14 cellular contexts compared by ENCODE assay signal in genomic region chr4:47532658-47533057, GRCh38. TPM values are rescaled to one million over a fixed set of nuclear protein-coding genes. Genes with fewer than 3 reads are reported as not detected.
DNase-seq lines count a peak whose midpoint lies in the region; ATAC-seq and TF ChIP-seq lines count a peak whose summit lies in the region.
"Had no signal": no experiment of that assay in that cellular context is flagged by ENCODE, and none has a peak within 500 bp of the region (broad histone marks: within the 10 kb centered on the region; RNA-seq: fewer than 3 reads in every experiment).

No MANE protein-coding gene starts in this region.

- WGBS in gastroesophageal sphincter (ENCODE audit: low coverage in 1 of 2), 2 donors, result 93 to 100% methylated on average over 2 to 4 of the region's 4 CpGs

- H3K27me3 Mint-ChIP-seq in activated CD8-positive, alpha-beta memory T cell treated with anti-CD3 and anti-CD28 coated beads, Interleukin-2, amount 10 ng/mL, durations not matched to agents 7 days and 5 days, result no peaks in the 10 kb centered on the region
- no peaks in the 10 kb centered on the region for H3K27me3 Mint-ChIP-seq in activated T-helper 1 cell treated with anti-CD3 and anti-CD28 coated beads, Interleukin-12 subunit alpha, Interleukin-12 subunit beta, Interleukin-2, Interleukin-4 antibody, amounts not matched to agents 30 ng/mL and 10 ng/mL and 1 ng/mL, durations not matched to agents 14 hours and 24 hours and 36 hours (ENCODE audit: insufficient read depth)
- H3K27me3 Mint-ChIP-seq: activated naive CD8-positive, alpha-beta T cell; stimulated activated memory B cell treated with anti-CD40 and anti-IgM and Interleukin-4, amounts not matched to agents 10 μg/mL and 1 μg/mL and 100 μg/mL, for 72 hours had no signal

- H3K9me3 Mint-ChIP-seq in activated CD8-positive, alpha-beta memory T cell treated with anti-CD3 and anti-CD28 coated beads, Interleukin-2, amount 10 ng/mL, durations not matched to agents 7 days and 5 days (ENCODE audit: low read depth), result peaks cover 10% of the 10 kb centered on the region
- peaks cover 32% of the 10 kb centered on the region for H3K9me3 Mint-ChIP-seq in activated T-helper 1 cell treated with anti-CD3 and anti-CD28 coated beads, Interleukin-12 subunit alpha, Interleukin-12 subunit beta, Interleukin-2, Interleukin-4 antibody, amounts not matched to agents 30 ng/mL and 10 ng/mL and 1 ng/mL, durations not matched to agents 14 hours and 24 hours and 36 hours
- peaks cover 6% of the 10 kb centered on the region for H3K9me3 Mint-ChIP-seq in stimulated activated effector memory CD8-positive, alpha-beta T cell treated with anti-CD3 and anti-CD28 coated beads, Interleukin-12 subunit alpha, Interleukin-12 subunit beta, amount 100 ng/mL, for 72 hours

- no peak for TF ChIP-seq CTCF in gastroesophageal sphincter (IDR thresholded peaks at IDR 0.05)
- no peak for TF ChIP-seq CTCF in A673 (conservative IDR thresholded peaks at IDR 0.05; ENCODE audit: low read depth, low read length)

- H3K4me3 Mint-ChIP-seq in activated CD8-positive, alpha-beta memory T cell treated with anti-CD3 and anti-CD28 coated beads, Interleukin-2, amount 10 ng/mL, durations not matched to agents 7 days and 5 days, result no peak overlapping the region
- peak overlapping the region; percentile 0 for H3K4me3 Mint-ChIP-seq in activated T-helper 1 cell treated with anti-CD3 and anti-CD28 coated beads, Interleukin-12 subunit alpha, Interleukin-12 subunit beta, Interleukin-2, Interleukin-4 antibody, amounts not matched to agents 30 ng/mL and 10 ng/mL and 1 ng/mL, durations not matched to agents 14 hours and 24 hours and 36 hours
- H3K4me3 Mint-ChIP-seq in stimulated activated effector memory CD8-positive, alpha-beta T cell treated with anti-CD3 and anti-CD28 coated beads, Interleukin-12 subunit alpha, Interleukin-12 subunit beta, amount 100 ng/mL, for 72 hours, result peak overlapping the region; percentile 19
- H3K4me3 Mint-ChIP-seq: neural crest cell; stimulated activated memory B cell treated with anti-CD40 and anti-IgM and Interleukin-4, amounts not matched to agents 10 μg/mL and 1 μg/mL and 100 μg/mL, for 72 hours had no signal

- H3K27ac Mint-ChIP-seq in activated CD8-positive, alpha-beta memory T cell treated with anti-CD3 and anti-CD28 coated beads, Interleukin-2, amount 10 ng/mL, durations not matched to agents 7 days and 5 days, result peak overlapping the region; percentile 94
- H3K27ac Mint-ChIP-seq in activated T-helper 1 cell treated with anti-CD3 and anti-CD28 coated beads, Interleukin-12 subunit alpha, Interleukin-12 subunit beta, Interleukin-2, Interleukin-4 antibody, amounts not matched to agents 30 ng/mL and 10 ng/mL and 1 ng/mL, durations not matched to agents 14 hours and 24 hours and 36 hours, result peak overlapping the region; percentile 62
- H3K27ac Mint-ChIP-seq in stimulated activated effector memory CD8-positive, alpha-beta T cell treated with anti-CD3 and anti-CD28 coated beads, Interleukin-12 subunit alpha, Interleukin-12 subunit beta, amount 100 ng/mL, for 72 hours, result peak overlapping the region; percentile 84
- H3K27ac Mint-ChIP-seq: stimulated activated memory B cell treated with anti-CD40 and anti-IgM and Interleukin-4, amounts not matched to agents 10 μg/mL and 1 μg/mL and 100 μg/mL, for 72 hours had no signal

- no peak overlapping the region for H3K4me3 ChIP-seq in gastroesophageal sphincter
- no peak overlapping the region for H3K4me3 ChIP-seq in A673 (ENCODE audit: low read depth, low read length, poor library complexity, severe bottlenecking)
- H3K4me3 ChIP-seq: hepatocyte had no signal

- no peaks in the 10 kb centered on the region for H3K9me3 ChIP-seq in gastroesophageal sphincter
- H3K9me3 ChIP-seq in A673 (ENCODE audit: low read depth, low read length, poor library complexity, severe bottlenecking), result peaks cover 21% of the 10 kb centered on the region

- TF ChIP-seq POLR2A in gastroesophageal sphincter (IDR thresholded peaks at IDR 0.05), result no peak

- no peak for TF ChIP-seq EP300 in gastroesophageal sphincter (IDR thresholded peaks at IDR 0.05)

- ATAC-seq in activated CD8-positive, alpha-beta memory T cell treated with anti-CD3 and anti-CD28 coated beads, Interleukin-2, amount 10 ng/mL, durations not matched to agents 7 days and 5 days, result no peak
- no peak for ATAC-seq in gastroesophageal sphincter
- no peak for ATAC-seq in stimulated activated effector memory CD8-positive, alpha-beta T cell treated with anti-CD3 and anti-CD28 coated beads, Interleukin-12 subunit alpha, Interleukin-12 subunit beta, amount 100 ng/mL, for 72 hours
- ATAC-seq: stimulated activated memory B cell treated with anti-CD40 and anti-IgM and Interleukin-4, amounts not matched to agents 10 μg/mL and 1 μg/mL and 100 μg/mL, for 72 hours had no signal

- H3K4me1 ChIP-seq in gastroesophageal sphincter (peaks cover 5 to 25% (median 10%) of the 10 kb centered on the region in 3 donors), A673 (ENCODE audit: insufficient read depth, low read length, poor library complexity, severe bottlenecking) (no peaks in the 10 kb centered on the region)

- CTCF ChIA-PET in activated CD8-positive, alpha-beta memory T cell treated with anti-CD3 and anti-CD28 coated beads, Interleukin-2, amount 10 ng/mL, durations not matched to agents 7 days and 5 days (lab: Charles Lee), result interaction anchor here (1.3 to 2.6 kb wide), 2 partner anchors 10 to 32 kb away, joined by 4 to 14 read pairs; no protein-coding TSS in a partner anchor
- CTCF ChIA-PET in A673 (lab: Charles Lee), result no interaction called here

- peaks cover 0 to 46% of the 10 kb centered on the region in 2 donors for H3K36me3 ChIP-seq in gastroesophageal sphincter
- no peaks in the 10 kb centered on the region for H3K36me3 ChIP-seq in A673 (ENCODE audit: insufficient read depth, low read length, poor library complexity, severe bottlenecking)

- H3K27me3 ChIP-seq in gastroesophageal sphincter (no peaks in the 10 kb centered on the region), A673 (replicated peaks; ENCODE audit: insufficient read depth, low read depth, low read length, poor library complexity) (no peaks in the 10 kb centered on the region)
- H3K27me3 ChIP-seq: hepatocyte had no signal

- BruUV-seq in A673 (replicated peaks; lab: Mats Ljungman, UMichigan), result no TSS peak

- intact Hi-C loops in activated T-helper 1 cell treated with anti-CD3 and anti-CD28 coated beads, Interleukin-12 subunit alpha, Interleukin-12 subunit beta, Interleukin-2, Interleukin-4 antibody, amounts not matched to agents 30 ng/mL and 10 ng/mL and 1 ng/mL, durations not matched to agents 14 hours and 24 hours and 36 hours (cut with micrococcal nuclease), result loop anchor here (2.0 to 5.0 kb wide), 3 partner anchors 70 to 595 kb away; partner anchors contain the start of genes COMMD8 and NFXL1
- intact Hi-C loops in A673 (cut with micrococcal nuclease; ENCODE audit: unreplicated experiment), result no loop called here

- H3K36me3 Mint-ChIP-seq in activated CD8-positive, alpha-beta memory T cell treated with anti-CD3 and anti-CD28 coated beads, Interleukin-2, amount 10 ng/mL, durations not matched to agents 7 days and 5 days, result peaks cover 73% of the 10 kb centered on the region
- peaks cover 19% of the 10 kb centered on the region for H3K36me3 Mint-ChIP-seq in activated T-helper 1 cell treated with anti-CD3 and anti-CD28 coated beads, Interleukin-12 subunit alpha, Interleukin-12 subunit beta, Interleukin-2, Interleukin-4 antibody, amounts not matched to agents 30 ng/mL and 10 ng/mL and 1 ng/mL, durations not matched to agents 14 hours and 24 hours and 36 hours (ENCODE audit: low read depth)
- no peaks in the 10 kb centered on the region for H3K36me3 Mint-ChIP-seq in stimulated activated effector memory CD8-positive, alpha-beta T cell treated with anti-CD3 and anti-CD28 coated beads, Interleukin-12 subunit alpha, Interleukin-12 subunit beta, amount 100 ng/mL, for 72 hours

- no peak for DNase-seq in activated CD8-positive, alpha-beta memory T cell treated with anti-CD3 and anti-CD28 coated beads, Interleukin-2, amount 10 ng/mL, durations not matched to agents 7 days and 5 days
- no peak for DNase-seq in activated CD8-positive, alpha-beta memory T cell treated with anti-CD3 and anti-CD28 coated beads, Interleukin-2, amount 50 U/mL, for 48 hours
- no peak for DNase-seq in activated T-helper 1 cell treated with anti-CD3 and anti-CD28 coated beads, Interleukin-12 subunit alpha, Interleukin-12 subunit beta, Interleukin-2, Interleukin-4 antibody, amounts not matched to agents 30 ng/mL and 10 ng/mL and 1 ng/mL, durations not matched to agents 14 hours and 24 hours and 36 hours (ENCODE audit: low spot score)
- DNase-seq in stimulated activated effector memory CD8-positive, alpha-beta T cell treated with anti-CD3 and anti-CD28 coated beads, Interleukin-12 subunit alpha, Interleukin-12 subunit beta, amount 100 ng/mL, for 72 hours (ENCODE audit: low spot score in 2 of 2), result no peak
- DNase-seq in NCI-H526 (lab: John Stamatoyannopoulos, UW) (no peak), A673 (ENCODE audit: low spot score) (no peak), DMS153 (lab: John Stamatoyannopoulos, UW) (no peak)
- DNase-seq: NK-92 treated with Interleukin-12 subunit alpha and Interleukin-12 subunit beta, amount 100 ng/mL, for 24 hours; SHP77 had no signal

- peak overlapping the region in 3 of 4 donors; percentile 67 to 76 (median 75) for H3K27ac ChIP-seq in gastroesophageal sphincter
- no peak overlapping the region for H3K27ac ChIP-seq in A673 (ENCODE audit: low read depth, low read length, poor library complexity, severe bottlenecking)
- H3K27ac ChIP-seq: hepatocyte had no signal

- peaks cover 70% of the 10 kb centered on the region for H3K4me1 Mint-ChIP-seq in activated CD8-positive, alpha-beta memory T cell treated with anti-CD3 and anti-CD28 coated beads, Interleukin-2, amount 10 ng/mL, durations not matched to agents 7 days and 5 days
- H3K4me1 Mint-ChIP-seq in activated T-helper 1 cell treated with anti-CD3 and anti-CD28 coated beads, Interleukin-12 subunit alpha, Interleukin-12 subunit beta, Interleukin-2, Interleukin-4 antibody, amounts not matched to agents 30 ng/mL and 10 ng/mL and 1 ng/mL, durations not matched to agents 14 hours and 24 hours and 36 hours (ENCODE audit: low read depth), result peaks cover 48% of the 10 kb centered on the region
- H3K4me1 Mint-ChIP-seq in stimulated activated effector memory CD8-positive, alpha-beta T cell treated with anti-CD3 and anti-CD28 coated beads, Interleukin-12 subunit alpha, Interleukin-12 subunit beta, amount 100 ng/mL, for 72 hours, result peaks cover 46% of the 10 kb centered on the region

- POLR2A ChIA-PET in A673 (lab: Charles Lee; ENCODE audit: low non-redundant PET), result no interaction called here

RNA-seq across cellular contexts. Expression of gene ATP10D, which starts 47.6 kb away (rescaled TPM):
- 10 to 100 TPM; 18.9 to 25.9 TPM for total RNA-seq in activated CD8-positive, alpha-beta memory T cell treated with anti-CD3 and anti-CD28 coated beads, Interleukin-2, amount 10 ng/mL, durations not matched to agents 7 days and 5 days
- 1.6 and 1.9 TPM in 2 replicates for total RNA-seq in activated T-helper 1 cell treated with anti-CD3 and anti-CD28 coated beads, Interleukin-12 subunit alpha, Interleukin-12 subunit beta, Interleukin-2, Interleukin-4 antibody, amounts not matched to agents 30 ng/mL and 10 ng/mL and 1 ng/mL, durations not matched to agents 14 hours and 24 hours and 36 hours
- 10 to 100 TPM; 18.2 to 30.2 (median 21.4) TPM for total RNA-seq in gastroesophageal sphincter
- total RNA-seq in A673 (2021), result 15.8 and 16.1 TPM in 2 replicates
